ENCODE assay signal across 1 cellular context in the genomic region with DNA sequence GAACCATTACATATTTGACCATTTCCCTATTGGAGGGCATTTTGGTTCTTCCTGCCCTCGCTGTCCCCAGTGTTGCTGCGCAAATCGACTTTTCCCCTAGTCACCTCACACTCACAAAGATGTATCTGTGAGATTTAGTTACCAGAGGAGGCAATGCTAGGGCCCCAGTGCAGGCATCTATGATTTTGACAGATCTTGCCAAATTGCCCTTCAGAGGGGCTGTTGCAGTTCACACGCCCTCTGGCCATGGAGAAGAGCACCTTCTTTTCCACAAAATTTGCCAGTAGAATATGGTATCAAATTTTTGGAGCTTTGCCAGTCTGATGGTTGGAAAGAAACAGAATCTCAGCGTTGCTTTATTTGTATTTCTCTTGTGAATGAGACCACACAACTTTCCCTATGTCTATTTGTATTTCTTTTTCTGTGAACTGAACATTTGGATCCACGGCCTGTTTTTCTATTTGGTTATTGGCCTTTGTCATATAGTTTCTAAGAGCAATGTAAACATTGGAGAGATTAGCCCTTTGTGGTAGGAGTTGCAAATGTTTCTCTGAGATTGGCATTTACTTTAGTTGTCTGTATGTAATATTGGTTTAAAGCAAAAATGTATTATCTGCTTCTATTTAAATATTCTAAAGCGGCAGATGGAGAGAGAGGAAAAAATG.
A peak's percentile ranks its signal among the peaks of the same experiment; 100 is the strongest.
TF ChIP-seq lines count a peak whose summit lies in the region.

No MANE protein-coding gene starts in this region.

TF ChIP-seq in HepG2, 621 proteins besides CTCF, POLR2A, EP300 and RAD21 (continued from another document and continues in another):
- TF ChIP-seq MTA1 (CRISPR knock-in tag; IDR thresholded peaks at IDR 0.05; ENCODE audit: borderline replicate concordance): no peak
- no peak for TF ChIP-seq ZBTB1 (CRISPR knock-in tag; IDR thresholded peaks at IDR 0.05; ENCODE audit: borderline replicate concordance)
- TF ChIP-seq ZNF251 (CRISPR knock-in tag; IDR thresholded peaks at IDR 0.05): no peak
- TF ChIP-seq PRMT3 (CRISPR knock-in tag; IDR thresholded peaks at IDR 0.05; ENCODE audit: borderline replicate concordance, low read depth): no peak
- no peak for TF ChIP-seq DR1 (CRISPR knock-in tag; IDR thresholded peaks at IDR 0.05)
- TF ChIP-seq ZNF230 (CRISPR knock-in tag; IDR thresholded peaks at IDR 0.05): no peak
- TF ChIP-seq ZKSCAN1 (IDR thresholded peaks at IDR 0.05; ENCODE audit: low read length): no peak
- no peak for TF ChIP-seq U2AF2 (IDR thresholded peaks at IDR 0.05; ENCODE audit: low read depth, low read length)
- no peak for TF ChIP-seq ZNF629 (CRISPR knock-in tag; conservative IDR thresholded peaks at IDR 0.05)
- TF ChIP-seq ZNF720 (CRISPR knock-in tag; IDR thresholded peaks at IDR 0.05): no peak
- TF ChIP-seq TMF1 (CRISPR knock-in tag; IDR thresholded peaks at IDR 0.05; ENCODE audit: low read depth): no peak
- peak; percentile 78 for TF ChIP-seq NR2F6 (IDR thresholded peaks at IDR 0.05)
- TF ChIP-seq NR2F6 (CRISPR knock-in tag; IDR thresholded peaks at IDR 0.05): peak; percentile 51; the same call in 1 of the 2 replicates
- TF ChIP-seq MEIS1 (CRISPR knock-in tag; IDR thresholded peaks at IDR 0.05; ENCODE audit: borderline replicate concordance): no peak
- no peak for TF ChIP-seq PTBP1 (IDR thresholded peaks at IDR 0.05; ENCODE audit: low read depth, low read length, poor library complexity, severe bottlenecking)
- TF ChIP-seq ZNF777 (CRISPR knock-in tag; IDR thresholded peaks at IDR 0.05): no peak
- no peak for TF ChIP-seq ZNF343 (CRISPR knock-in tag; IDR thresholded peaks at IDR 0.05)
- TF ChIP-seq PBX3 (CRISPR knock-in tag; IDR thresholded peaks at IDR 0.05; ENCODE audit: borderline replicate concordance): no peak
- no peak for TF ChIP-seq ZNF770 (CRISPR knock-in tag; IDR thresholded peaks at IDR 0.05)
- TF ChIP-seq ZKSCAN5 (CRISPR knock-in tag; IDR thresholded peaks at IDR 0.05): no peak
- TF ChIP-seq, protein P1, sequence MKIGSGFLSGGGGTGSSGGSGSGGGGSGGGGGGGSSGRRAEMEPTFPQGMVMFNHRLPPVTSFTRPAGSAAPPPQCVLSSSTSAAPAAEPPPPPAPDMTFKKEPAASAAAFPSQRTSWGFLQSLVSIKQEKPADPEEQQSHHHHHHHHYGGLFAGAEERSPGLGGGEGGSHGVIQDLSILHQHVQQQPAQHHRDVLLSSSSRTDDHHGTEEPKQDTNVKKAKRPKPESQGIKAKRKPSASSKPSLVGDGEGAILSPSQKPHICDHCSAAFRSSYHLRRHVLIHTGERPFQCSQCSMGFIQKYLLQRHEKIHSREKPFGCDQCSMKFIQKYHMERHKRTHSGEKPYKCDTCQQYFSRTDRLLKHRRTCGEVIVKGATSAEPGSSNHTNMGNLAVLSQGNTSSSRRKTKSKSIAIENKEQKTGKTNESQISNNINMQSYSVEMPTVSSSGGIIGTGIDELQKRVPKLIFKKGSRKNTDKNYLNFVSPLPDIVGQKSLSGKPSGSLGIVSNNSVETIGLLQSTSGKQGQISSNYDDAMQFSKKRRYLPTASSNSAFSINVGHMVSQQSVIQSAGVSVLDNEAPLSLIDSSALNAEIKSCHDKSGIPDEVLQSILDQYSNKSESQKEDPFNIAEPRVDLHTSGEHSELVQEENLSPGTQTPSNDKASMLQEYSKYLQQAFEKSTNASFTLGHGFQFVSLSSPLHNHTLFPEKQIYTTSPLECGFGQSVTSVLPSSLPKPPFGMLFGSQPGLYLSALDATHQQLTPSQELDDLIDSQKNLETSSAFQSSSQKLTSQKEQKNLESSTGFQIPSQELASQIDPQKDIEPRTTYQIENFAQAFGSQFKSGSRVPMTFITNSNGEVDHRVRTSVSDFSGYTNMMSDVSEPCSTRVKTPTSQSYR (CRISPR knock-in tag; IDR thresholded peaks at IDR 0.05; ENCODE audit: borderline replicate concordance): peak; percentile 13; the same call in 1 of the 2 replicates
- no peak for TF ChIP-seq ZNF589 (CRISPR knock-in tag; conservative IDR thresholded peaks at IDR 0.05)
- TF ChIP-seq TEAD3 (CRISPR knock-in tag; optimal IDR thresholded peaks at IDR 0.05; ENCODE audit: borderline replicate concordance): no peak
- TF ChIP-seq, protein P2, sequence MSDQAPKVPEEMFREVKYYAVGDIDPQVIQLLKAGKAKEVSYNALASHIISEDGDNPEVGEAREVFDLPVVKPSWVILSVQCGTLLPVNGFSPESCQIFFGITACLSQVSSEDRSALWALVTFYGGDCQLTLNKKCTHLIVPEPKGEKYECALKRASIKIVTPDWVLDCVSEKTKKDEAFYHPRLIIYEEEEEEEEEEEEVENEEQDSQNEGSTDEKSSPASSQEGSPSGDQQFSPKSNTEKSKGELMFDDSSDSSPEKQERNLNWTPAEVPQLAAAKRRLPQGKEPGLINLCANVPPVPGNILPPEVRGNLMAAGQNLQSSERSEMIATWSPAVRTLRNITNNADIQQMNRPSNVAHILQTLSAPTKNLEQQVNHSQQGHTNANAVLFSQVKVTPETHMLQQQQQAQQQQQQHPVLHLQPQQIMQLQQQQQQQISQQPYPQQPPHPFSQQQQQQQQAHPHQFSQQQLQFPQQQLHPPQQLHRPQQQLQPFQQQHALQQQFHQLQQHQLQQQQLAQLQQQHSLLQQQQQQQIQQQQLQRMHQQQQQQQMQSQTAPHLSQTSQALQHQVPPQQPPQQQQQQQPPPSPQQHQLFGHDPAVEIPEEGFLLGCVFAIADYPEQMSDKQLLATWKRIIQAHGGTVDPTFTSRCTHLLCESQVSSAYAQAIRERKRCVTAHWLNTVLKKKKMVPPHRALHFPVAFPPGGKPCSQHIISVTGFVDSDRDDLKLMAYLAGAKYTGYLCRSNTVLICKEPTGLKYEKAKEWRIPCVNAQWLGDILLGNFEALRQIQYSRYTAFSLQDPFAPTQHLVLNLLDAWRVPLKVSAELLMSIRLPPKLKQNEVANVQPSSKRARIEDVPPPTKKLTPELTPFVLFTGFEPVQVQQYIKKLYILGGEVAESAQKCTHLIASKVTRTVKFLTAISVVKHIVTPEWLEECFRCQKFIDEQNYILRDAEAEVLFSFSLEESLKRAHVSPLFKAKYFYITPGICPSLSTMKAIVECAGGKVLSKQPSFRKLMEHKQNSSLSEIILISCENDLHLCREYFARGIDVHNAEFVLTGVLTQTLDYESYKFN (CRISPR knock-in tag; conservative IDR thresholded peaks at IDR 0.05): peak; percentile 80
- TF ChIP-seq, protein P3, sequence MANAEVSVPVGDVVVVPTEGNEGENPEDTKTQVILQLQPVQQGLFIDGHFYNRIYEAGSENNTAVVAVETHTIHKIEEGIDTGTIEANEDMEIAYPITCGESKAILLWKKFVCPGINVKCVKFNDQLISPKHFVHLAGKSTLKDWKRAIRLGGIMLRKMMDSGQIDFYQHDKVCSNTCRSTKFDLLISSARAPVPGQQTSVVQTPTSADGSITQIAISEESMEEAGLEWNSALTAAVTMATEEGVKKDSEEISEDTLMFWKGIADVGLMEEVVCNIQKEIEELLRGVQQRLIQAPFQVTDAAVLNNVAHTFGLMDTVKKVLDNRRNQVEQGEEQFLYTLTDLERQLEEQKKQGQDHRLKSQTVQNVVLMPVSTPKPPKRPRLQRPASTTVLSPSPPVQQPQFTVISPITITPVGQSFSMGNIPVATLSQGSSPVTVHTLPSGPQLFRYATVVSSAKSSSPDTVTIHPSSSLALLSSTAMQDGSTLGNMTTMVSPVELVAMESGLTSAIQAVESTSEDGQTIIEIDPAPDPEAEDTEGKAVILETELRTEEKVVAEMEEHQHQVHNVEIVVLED (CRISPR knock-in tag; IDR thresholded peaks at IDR 0.05; ENCODE audit: borderline replicate concordance): no peak
- TF ChIP-seq ISX (CRISPR knock-in tag; conservative IDR thresholded peaks at IDR 0.05): no peak
- no peak for TF ChIP-seq ZNF772 (CRISPR knock-in tag; IDR thresholded peaks at IDR 0.05)
- peak; percentile 49; the same call in 1 of the 2 replicates for TF ChIP-seq PITX1 (CRISPR knock-in tag; IDR thresholded peaks at IDR 0.05)
- no peak for TF ChIP-seq ZFP1 (CRISPR knock-in tag; IDR thresholded peaks at IDR 0.05)
- no peak for TF ChIP-seq ZNF382 (CRISPR knock-in tag; IDR thresholded peaks at IDR 0.05; ENCODE audit: borderline replicate concordance)
- TF ChIP-seq ZFP36L2 (CRISPR knock-in tag; IDR thresholded peaks at IDR 0.05): no peak
- TF ChIP-seq TOPORS (CRISPR knock-in tag; IDR thresholded peaks at IDR 0.05): no peak
- no peak for TF ChIP-seq MTF2 (CRISPR knock-in tag; IDR thresholded peaks at IDR 0.05; ENCODE audit: borderline replicate concordance)
- no peak for TF ChIP-seq HOXA3 (CRISPR knock-in tag; IDR thresholded peaks at IDR 0.05)
- TF ChIP-seq, protein P4, sequence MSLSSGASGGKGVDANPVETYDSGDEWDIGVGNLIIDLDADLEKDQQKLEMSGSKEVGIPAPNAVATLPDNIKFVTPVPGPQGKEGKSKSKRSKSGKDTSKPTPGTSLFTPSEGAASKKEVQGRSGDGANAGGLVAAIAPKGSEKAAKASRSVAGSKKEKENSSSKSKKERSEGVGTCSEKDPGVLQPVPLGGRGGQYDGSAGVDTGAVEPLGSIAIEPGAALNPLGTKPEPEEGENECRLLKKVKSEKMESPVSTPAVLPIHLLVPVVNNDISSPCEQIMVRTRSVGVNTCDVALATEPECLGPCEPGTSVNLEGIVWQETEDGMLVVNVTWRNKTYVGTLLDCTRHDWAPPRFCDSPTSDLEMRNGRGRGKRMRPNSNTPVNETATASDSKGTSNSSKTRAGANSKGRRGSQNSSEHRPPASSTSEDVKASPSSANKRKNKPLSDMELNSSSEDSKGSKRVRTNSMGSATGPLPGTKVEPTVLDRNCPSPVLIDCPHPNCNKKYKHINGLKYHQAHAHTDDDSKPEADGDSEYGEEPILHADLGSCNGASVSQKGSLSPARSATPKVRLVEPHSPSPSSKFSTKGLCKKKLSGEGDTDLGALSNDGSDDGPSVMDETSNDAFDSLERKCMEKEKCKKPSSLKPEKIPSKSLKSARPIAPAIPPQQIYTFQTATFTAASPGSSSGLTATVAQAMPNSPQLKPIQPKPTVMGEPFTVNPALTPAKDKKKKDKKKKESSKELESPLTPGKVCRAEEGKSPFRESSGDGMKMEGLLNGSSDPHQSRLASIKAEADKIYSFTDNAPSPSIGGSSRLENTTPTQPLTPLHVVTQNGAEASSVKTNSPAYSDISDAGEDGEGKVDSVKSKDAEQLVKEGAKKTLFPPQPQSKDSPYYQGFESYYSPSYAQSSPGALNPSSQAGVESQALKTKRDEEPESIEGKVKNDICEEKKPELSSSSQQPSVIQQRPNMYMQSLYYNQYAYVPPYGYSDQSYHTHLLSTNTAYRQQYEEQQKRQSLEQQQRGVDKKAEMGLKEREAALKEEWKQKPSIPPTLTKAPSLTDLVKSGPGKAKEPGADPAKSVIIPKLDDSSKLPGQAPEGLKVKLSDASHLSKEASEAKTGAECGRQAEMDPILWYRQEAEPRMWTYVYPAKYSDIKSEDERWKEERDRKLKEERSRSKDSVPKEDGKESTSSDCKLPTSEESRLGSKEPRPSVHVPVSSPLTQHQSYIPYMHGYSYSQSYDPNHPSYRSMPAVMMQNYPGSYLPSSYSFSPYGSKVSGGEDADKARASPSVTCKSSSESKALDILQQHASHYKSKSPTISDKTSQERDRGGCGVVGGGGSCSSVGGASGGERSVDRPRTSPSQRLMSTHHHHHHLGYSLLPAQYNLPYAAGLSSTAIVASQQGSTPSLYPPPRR (CRISPR knock-in tag; IDR thresholded peaks at IDR 0.05; ENCODE audit: borderline replicate concordance): peak; percentile 90
- 0 out of 2 replicates have a peak, but pooled peaks have one; percentile 17 for TF ChIP-seq KDM6A (CRISPR knock-in tag; IDR thresholded peaks at IDR 0.05; ENCODE audit: low read depth)
- no peak for TF ChIP-seq ZNF263 (CRISPR knock-in tag; IDR thresholded peaks at IDR 0.05)
- TF ChIP-seq SATB2 (CRISPR knock-in tag; IDR thresholded peaks at IDR 0.05): no peak
- no peak for TF ChIP-seq ZNF234 (CRISPR knock-in tag; conservative IDR thresholded peaks at IDR 0.05)
- no peak; the same call in 1 of the 2 replicates for TF ChIP-seq NFKBIZ (CRISPR knock-in tag; IDR thresholded peaks at IDR 0.05)
